In genomic region chr13:90719452-90719851, GRCh38 we compare ENCODE assay signal across 32 cellular contexts.
"Had no signal": no experiment of that assay in that cellular context is flagged by ENCODE, and none has a peak within 500 bp of the region (broad histone marks: within the 10 kb centered on the region; RNA-seq: fewer than 3 reads in every experiment).

No MANE protein-coding gene starts in this region.

- FAIRE-seq: astrocyte, endometrium, endothelial cell of umbilical vein had no signal

- H3K9me3 ChIP-seq: colonic mucosa, esophagus squamous epithelium, gastrocnemius medialis, heart left ventricle had no signal

- H3K27me3 ChIP-seq: colonic mucosa, esophagus squamous epithelium, foreskin keratinocyte, gastrocnemius medialis, heart left ventricle had no signal

- DNase-seq: activated CD4-positive, alpha-beta memory T cell treated with anti-CD3 and anti-CD28 coated beads, Interleukin-2, amount 10 ng/mL, durations not matched to agents 7 days and 5 days; activated CD4-positive, alpha-beta T cell treated with anti-CD3 and anti-CD28 coated beads for 1 hour; activated CD4-positive, alpha-beta T cell treated with anti-CD3 and anti-CD28 coated beads for 4 hours; activated CD4-positive, alpha-beta T cell treated with anti-CD3 and anti-CD28 coated beads, Interleukin-2, amount 10 ng/mL, durations not matched to agents 7 days and 5 days; activated CD4-positive, alpha-beta T cell treated with anti-CD3 and anti-CD28 coated beads, Interleukin-2, amount 50 U/mL, for 4 hours; activated CD8-positive, alpha-beta memory T cell treated with anti-CD3 and anti-CD28 coated beads, Interleukin-2, amount 50 U/mL, for 48 hours; activated gamma-delta T cell; activated naive CD4-positive, alpha-beta T cell; activated naive CD4-positive, alpha-beta T cell treated with anti-CD3 and anti-CD28 coated beads, Interleukin-2, amount 10 ng/mL, durations not matched to agents 7 days and 5 days; activated naive CD8-positive, alpha-beta T cell treated with anti-CD3 and anti-CD28 coated beads, Interleukin-2, amount 10 ng/mL, durations not matched to agents 7 days and 5 days; activated T-cell treated with anti-CD3 and anti-CD28 coated beads for 4 hours; activated T-cell treated with anti-CD3 and anti-CD28 coated beads, Interleukin-2, amount 50 U/mL, for 24 hours; activated T-cell treated with anti-CD3 and anti-CD28 coated beads, Interleukin-2, amount 50 U/mL, for 72 hours; amniotic stem cell; anterior cingulate cortex; caudate nucleus; cerebellar nuclear complex; colonic mucosa; effector CD8-positive, alpha-beta T cell; esophagus squamous epithelium; foreskin keratinocyte; gastrocnemius medialis; glutamatergic neuron; heart left ventricle; T-helper 2 cell had no signal

- H3K4me3 ChIP-seq: colonic mucosa, esophagus squamous epithelium, gastrocnemius medialis, heart left ventricle had no signal

- H3K36me3 ChIP-seq: colonic mucosa, esophagus squamous epithelium, gastrocnemius medialis, heart left ventricle had no signal

- H3K27ac ChIP-seq: colonic mucosa, epithelial cell of prostate, esophagus squamous epithelium, foreskin keratinocyte, gastrocnemius medialis, heart left ventricle, VCaP had no signal

- H3K4me1 ChIP-seq: colonic mucosa, esophagus squamous epithelium, foreskin keratinocyte, gastrocnemius medialis had no signal

- ATAC-seq: activated naive CD4-positive, alpha-beta T cell treated with anti-CD3 and anti-CD28 coated beads, Interleukin-2, amount 50 U/mL, for 72 hours; activated T-cell treated with anti-CD3 and anti-CD28 coated beads, Interleukin-2, amount 50 U/mL, for 72 hours; foreskin keratinocyte; gastrocnemius medialis; heart left ventricle; WTC11 had no signal
